9 cellular contexts compared by ENCODE assay signal in genomic region chr11:115193931-115194797, GRCh38.
DNase-seq lines count a peak whose midpoint lies in the region; ATAC-seq, FAIRE-seq and TF ChIP-seq lines count a peak whose summit lies in the region.
"Had no signal": no experiment of that assay in that cellular context is flagged by ENCODE, and none has a peak within 500 bp of the region (broad histone marks: within the 10 kb centered on the region; RNA-seq: fewer than 3 reads in every experiment).

No MANE protein-coding gene starts in this region.

- CTCF ChIA-PET in HepG2 (lab: Yijun Ruan, JAX; ENCODE audit: low intra/inter-chr PET ratio, low total read pairs): no interaction called here

- peaks cover 2 to 6% of the 10 kb centered on the region in 2 experiments; a peak in 1 of 5 replicates for H3K36me3 ChIP-seq in HepG2 (replicated peaks in 1 of 2; ENCODE audit: control insufficient read depth in 1 of 2, insufficient read depth in 2 of 2, low read length in 2 of 2)
- no peaks in the 10 kb centered on the region for H3K36me3 ChIP-seq in right lobe of liver
- H3K36me3 ChIP-seq in SU-DHL-6 (ENCODE audit: low read length): no peaks in the 10 kb centered on the region

- ATAC-seq in HepG2: no peak
- no peak for ATAC-seq in right lobe of liver
- peak; percentile 54 for ATAC-seq in HG02884 (IDR thresholded peaks at IDR 0.05; ENCODE audit: unreplicated experiment)
- ATAC-seq in GM18519 (IDR thresholded peaks at IDR 0.05; ENCODE audit: low FRiP score, unreplicated experiment): no peak

- H2AFZ ChIP-seq in HepG2 (ENCODE audit: low read length) (no peak overlapping the region), SU-DHL-6 (ENCODE audit: low read depth, low read length, severe bottlenecking) (no peak overlapping the region)

- POLR2A ChIA-PET in HepG2 (lab: Yijun Ruan, JAX): no interaction called here

- FAIRE-seq in HepG2 (lab: Jason Lieb, UNC): no peak

- BruUV-seq in HepG2 (replicated peaks; lab: Mats Ljungman, UMichigan): no TSS peak

- TF ChIP-seq CTCF in HepG2 (CRISPR knock-in tag; IDR thresholded peaks at IDR 0.05) (no peak), right lobe of liver (IDR thresholded peaks at IDR 0.05) (no peak), SU-DHL-6 (IDR thresholded peaks at IDR 0.05; ENCODE audit: insufficient read depth, low read length, poor library complexity, severe bottlenecking) (no peak)

- no peaks in the 10 kb centered on the region for H3K9me2 ChIP-seq in SU-DHL-6 (replicated peaks; ENCODE audit: insufficient read depth, low read length)

- H4K20me1 ChIP-seq in HepG2 (ENCODE audit: insufficient read depth, low read length) (no peaks in the 10 kb centered on the region), SU-DHL-6 (ENCODE audit: low read depth, low read length) (no peaks in the 10 kb centered on the region)

- TF ChIP-seq RAD21 in HepG2 (CRISPR knock-in tag; IDR thresholded peaks at IDR 0.05): no peak

- H3K4me3 ChIP-seq in HepG2 (replicated peaks in 1 of 3; ENCODE audit: insufficient read depth in 1 of 3, low read depth in 2 of 3, low read length in 3 of 3) (no peak overlapping the region), right lobe of liver (no peak overlapping the region), SU-DHL-6 (ENCODE audit: insufficient read depth, low read length, poor library complexity, severe bottlenecking) (no peak overlapping the region)

- no peaks in the 10 kb centered on the region for H3F3A ChIP-seq in SU-DHL-6 (ENCODE audit: insufficient read depth)

- peaks cover 9% of the 10 kb centered on the region for H3K4me1 ChIP-seq in HepG2 (ENCODE audit: insufficient read depth, low read length)
- no peaks in the 10 kb centered on the region for H3K4me1 ChIP-seq in right lobe of liver

- H3K27ac ChIP-seq in HepG2 (ENCODE audit: extremely low read length, insufficient read depth, low read length) (no peak overlapping the region), right lobe of liver (no peak overlapping the region), SU-DHL-6 (ENCODE audit: low read depth, low read length) (no peak overlapping the region)

- H3K79me2 ChIP-seq in HepG2 (ENCODE audit: insufficient read depth, low read length): no peaks in the 10 kb centered on the region
- no peaks in the 10 kb centered on the region for H3K79me2 ChIP-seq in SU-DHL-6 (ENCODE audit: insufficient read depth, low read length)

- 89% methylated on average over 14 of the region's 14 CpGs for WGBS in HepG2 (ENCODE audit: low lambda C conversion rate)
- 68% methylated on average over 13 of the region's 14 CpGs for WGBS in right lobe of liver (ENCODE audit: insufficient coverage, low coverage, low lambda C conversion rate, missing lambda C conversion rate)

- intact Hi-C loops in HepG2 (cut with micrococcal nuclease; ENCODE audit: unreplicated experiment) (no loop called here), right lobe of liver (cut with DNase I) (no loop called here)

- DNase-seq in HepG2 (ENCODE audit: low spot score) (peak; percentile 21), right lobe of liver (no peak), hepatic stellate cell (ENCODE audit: low spot score) (no peak), germinal center (ENCODE audit: low spot score) (no peak)
- DNase-seq in stimulated activated CD4-positive, alpha-beta T cell treated with anti-CD3 and anti-CD28 coated beads, Interleukin-2, amount 100 ng/mL, for 24 hours: no peak
- DNase-seq: nucleus accumbens had no signal

- H3K4me2 ChIP-seq in HepG2 (ENCODE audit: low read depth, low read length) (no peak overlapping the region), SU-DHL-6 (ENCODE audit: low read depth, low read length, poor library complexity, severe bottlenecking) (peak overlapping the region; percentile 10)

- H3K9me3 ChIP-seq in HepG2 (ENCODE audit: low read length): no peaks in the 10 kb centered on the region
- no peaks in the 10 kb centered on the region for H3K9me3 ChIP-seq in right lobe of liver
- no peaks in the 10 kb centered on the region for H3K9me3 ChIP-seq in SU-DHL-6 (ENCODE audit: insufficient read depth, low read length)

- TF ChIP-seq POLR2A in HepG2 (IDR thresholded peaks at IDR 0.05; ENCODE audit: insufficient read depth in 1 of 2, low read depth in 2 of 2, low read length in 2 of 2) (no peak), right lobe of liver (IDR thresholded peaks at IDR 0.05) (no peak)

- in situ Hi-C loops in HepG2 (cut with HindIII; ENCODE audit: extremely low pct_ligation_motif_present, low pct_unique_long_range_greater_than_20kb): no loop called here

- H3K9ac ChIP-seq in HepG2 (ENCODE audit: insufficient read depth, low read depth, low read length) (no peak overlapping the region), SU-DHL-6 (ENCODE audit: low read length) (no peak overlapping the region)

- no peak for TF ChIP-seq EP300 in HepG2 (IDR thresholded peaks at IDR 0.05; ENCODE audit: low read depth in 2 of 2, low read length in 2 of 2)
- no peak for TF ChIP-seq EP300 in HepG2 (CRISPR knock-in tag; IDR thresholded peaks at IDR 0.05; ENCODE audit: borderline replicate concordance)

- H3K27me3 ChIP-seq in HepG2 (ENCODE audit: control insufficient read depth in 1 of 2, insufficient read depth in 2 of 2, low read length in 2 of 2): no peaks in the 10 kb centered on the region
- no peaks in the 10 kb centered on the region for H3K27me3 ChIP-seq in right lobe of liver
- no peaks in the 10 kb centered on the region for H3K27me3 ChIP-seq in SU-DHL-6 (ENCODE audit: low read length)

TF ChIP-seq in HepG2, 621 proteins besides CTCF, POLR2A, EP300 and RAD21 (continues in another document):
- TF ChIP-seq HNRNPUL1 (IDR thresholded peaks at IDR 0.05; ENCODE audit: low read depth, low read length): no peak
- TF ChIP-seq ZFP90 (CRISPR knock-in tag; IDR thresholded peaks at IDR 0.05; ENCODE audit: borderline replicate concordance): no peak
- no peak for TF ChIP-seq HNRNPLL (IDR thresholded peaks at IDR 0.05; ENCODE audit: low read depth, low read length, poor library complexity, severe bottlenecking)
- TF ChIP-seq ZNF407 (CRISPR knock-in tag; IDR thresholded peaks at IDR 0.05; ENCODE audit: not compliant biosample characterization): no peak
- no peak for TF ChIP-seq ZNF326 (CRISPR knock-in tag; IDR thresholded peaks at IDR 0.05; ENCODE audit: borderline replicate concordance)
- TF ChIP-seq DNMT3B (CRISPR knock-in tag; conservative IDR thresholded peaks at IDR 0.05): no peak
- TF ChIP-seq PAF1 (CRISPR knock-in tag; IDR thresholded peaks at IDR 0.05): no peak
- no peak for TF ChIP-seq ZNF607 (CRISPR knock-in tag; IDR thresholded peaks at IDR 0.05; ENCODE audit: borderline replicate concordance)
